21 cellular contexts compared by ENCODE assay signal in genomic region chr16:11245988-11246387, GRCh38. TPM values are rescaled to one million over a fixed set of nuclear protein-coding genes. Genes with fewer than 3 reads are reported as not detected.
DNase-seq lines count a peak whose midpoint lies in the region; ATAC-seq lines count a peak whose summit lies in the region.
"Had no signal": no experiment of that assay in that cellular context is flagged by ENCODE, and none has a peak within 500 bp of the region (broad histone marks: within the 10 kb centered on the region; RNA-seq: fewer than 3 reads in every experiment).

No MANE protein-coding gene starts in this region.

- H4K20me1 ChIP-seq in Karpas-422 (ENCODE audit: insufficient read depth, low read depth, low read length), result no peaks in the 10 kb centered on the region

- POLR2A ChIA-PET in activated CD4-positive, alpha-beta memory T cell treated with anti-CD3 and anti-CD28 coated beads, Interleukin-2, amount 10 ng/mL, durations not matched to agents 7 days and 5 days (lab: Charles Lee), result interaction anchor here (0.7 to 3.8 kb wide), 16 partner anchors 9 to 280 kb away, joined by 3 to 37 read pairs (median 4); partner anchors contain the start of gene SOCS1

- no peak overlapping the region for H2AFZ ChIP-seq in Karpas-422 (ENCODE audit: low read length)

- H3K9me3 ChIP-seq in Karpas-422 (ENCODE audit: low read length), result no peaks in the 10 kb centered on the region
- H3K9me3 ChIP-seq: colonic mucosa, sigmoid colon, stomach had no signal

- H3K4me1 Mint-ChIP-seq in activated naive CD4-positive, alpha-beta T cell treated with anti-CD3 and anti-CD28 coated beads, Interleukin-2, amount 10 ng/mL, durations not matched to agents 7 days and 5 days, result peaks cover 54% of the 10 kb centered on the region
- H3K4me1 Mint-ChIP-seq in activated CD4-positive, alpha-beta memory T cell treated with anti-CD3 and anti-CD28 coated beads, Interleukin-2, amount 10 ng/mL, durations not matched to agents 7 days and 5 days, result peaks cover 54% of the 10 kb centered on the region
- peaks cover 49% of the 10 kb centered on the region for H3K4me1 Mint-ChIP-seq in stimulated activated effector memory CD8-positive, alpha-beta T cell treated with anti-CD3 and anti-CD28 coated beads, Interleukin-12 subunit alpha, Interleukin-12 subunit beta, amount 100 ng/mL, for 72 hours
- H3K4me1 Mint-ChIP-seq: endodermal cell, mesothelial cell of epicardium had no signal

- no peaks in the 10 kb centered on the region for H3K9me2 ChIP-seq in Karpas-422 (replicated peaks; ENCODE audit: insufficient read depth, low read length)

- CTCF ChIA-PET in activated naive CD4-positive, alpha-beta T cell treated with anti-CD3 and anti-CD28 coated beads, Interleukin-2, amount 10 ng/mL, durations not matched to agents 7 days and 5 days (lab: Charles Lee), result interaction anchor here (1.0 to 2.2 kb wide), 2 partner anchors 9 to 21 kb away, joined by 5 to 7 read pairs; no protein-coding TSS in a partner anchor
- CTCF ChIA-PET in activated CD4-positive, alpha-beta memory T cell treated with anti-CD3 and anti-CD28 coated beads, Interleukin-2, amount 10 ng/mL, durations not matched to agents 7 days and 5 days (lab: Charles Lee), result interaction anchor here (0.6 to 1.8 kb wide), 11 partner anchors 10 to 498 kb away, joined by 3 to 5 read pairs (median 4); partner anchors contain the start of gene SOCS1

- no peak overlapping the region for H3K27ac ChIP-seq in Karpas-422 (ENCODE audit: low read length)
- H3K27ac ChIP-seq: colonic mucosa, sigmoid colon, stomach had no signal

- H3K4me2 ChIP-seq in Karpas-422 (ENCODE audit: low read depth, low read length, poor library complexity, severe bottlenecking), result no peak overlapping the region

- DNase-seq in activated naive CD4-positive, alpha-beta T cell treated with anti-CD3 and anti-CD28 coated beads, Interleukin-2, amount 10 ng/mL, durations not matched to agents 7 days and 5 days, result peak; percentile 50
- DNase-seq in activated naive CD4-positive, alpha-beta T cell (lab: John Stamatoyannopoulos, UW), result no peak
- peak; percentile 56 for DNase-seq in activated CD4-positive, alpha-beta memory T cell treated with anti-CD3 and anti-CD28 coated beads, Interleukin-2, amount 10 ng/mL, durations not matched to agents 7 days and 5 days
- peak in 1 of 2 donors; percentile 79 for DNase-seq in stimulated activated effector memory CD8-positive, alpha-beta T cell treated with anti-CD3 and anti-CD28 coated beads, Interleukin-12 subunit alpha, Interleukin-12 subunit beta, amount 100 ng/mL, for 72 hours (ENCODE audit: low spot score in 2 of 2)
- DNase-seq in NOMO-1 treated with DMSO at 0.1 percent for 48 hours (lab: John Stamatoyannopoulos, UW; ENCODE audit: unreplicated experiment) (no peak), Karpas-422 (no peak)
- DNase-seq: colonic mucosa, DMS153, endodermal cell, GF-D8, NCI-H1436, NCI-H524 treated with DMSO at 0.1 percent for 48 hours, nephron progenitor cell, SHP77, sigmoid colon, stomach, trophoblast cell had no signal

- no peak overlapping the region for H3K9ac ChIP-seq in Karpas-422 (ENCODE audit: low read length)

- peak; percentile 58 for ATAC-seq in stimulated activated effector memory CD8-positive, alpha-beta T cell treated with anti-CD3 and anti-CD28 coated beads, Interleukin-12 subunit alpha, Interleukin-12 subunit beta, amount 100 ng/mL, for 72 hours

- no peaks in the 10 kb centered on the region for H3K27me3 Mint-ChIP-seq in activated naive CD4-positive, alpha-beta T cell treated with anti-CD3 and anti-CD28 coated beads, Interleukin-2, amount 10 ng/mL, durations not matched to agents 7 days and 5 days
- no peaks in the 10 kb centered on the region for H3K27me3 Mint-ChIP-seq in activated CD4-positive, alpha-beta memory T cell treated with anti-CD3 and anti-CD28 coated beads, Interleukin-2, amount 10 ng/mL, durations not matched to agents 7 days and 5 days
- H3K27me3 Mint-ChIP-seq: activated naive CD4-positive, alpha-beta T cell treated with anti-CD3 and anti-CD28 coated beads, Interleukin-2, amount 50 U/mL, for 24 hours had no signal

- peaks cover 26% of the 10 kb centered on the region for H3K4me1 ChIP-seq in Karpas-422 (ENCODE audit: low read length)
- H3K4me1 ChIP-seq: colonic mucosa, sigmoid colon had no signal

- H3K4me3 Mint-ChIP-seq in activated naive CD4-positive, alpha-beta T cell treated with anti-CD3 and anti-CD28 coated beads, Interleukin-2, amount 10 ng/mL, durations not matched to agents 7 days and 5 days, result no peak overlapping the region
- H3K4me3 Mint-ChIP-seq in activated CD4-positive, alpha-beta memory T cell treated with anti-CD3 and anti-CD28 coated beads, Interleukin-2, amount 10 ng/mL, durations not matched to agents 7 days and 5 days, result no peak overlapping the region
- peak overlapping the region; percentile 50 for H3K4me3 Mint-ChIP-seq in stimulated activated effector memory CD8-positive, alpha-beta T cell treated with anti-CD3 and anti-CD28 coated beads, Interleukin-12 subunit alpha, Interleukin-12 subunit beta, amount 100 ng/mL, for 72 hours
- H3K4me3 Mint-ChIP-seq: activated naive CD4-positive, alpha-beta T cell treated with anti-CD3 and anti-CD28 coated beads, Interleukin-2, amount 50 U/mL, for 24 hours; endodermal cell; mesothelial cell of epicardium; nephron progenitor cell had no signal

- peak overlapping the region; percentile 2 for H3K27ac Mint-ChIP-seq in activated naive CD4-positive, alpha-beta T cell treated with anti-CD3 and anti-CD28 coated beads, Interleukin-2, amount 10 ng/mL, durations not matched to agents 7 days and 5 days
- peak overlapping the region; percentile 17 for H3K27ac Mint-ChIP-seq in activated CD4-positive, alpha-beta memory T cell treated with anti-CD3 and anti-CD28 coated beads, Interleukin-2, amount 10 ng/mL, durations not matched to agents 7 days and 5 days
- H3K27ac Mint-ChIP-seq in stimulated activated effector memory CD8-positive, alpha-beta T cell treated with anti-CD3 and anti-CD28 coated beads, Interleukin-12 subunit alpha, Interleukin-12 subunit beta, amount 100 ng/mL, for 72 hours, result peak overlapping the region; percentile 90
- H3K27ac Mint-ChIP-seq: activated naive CD4-positive, alpha-beta T cell treated with anti-CD3 and anti-CD28 coated beads, Interleukin-2, amount 50 U/mL, for 24 hours; endodermal cell; mesothelial cell of epicardium; nephron progenitor cell had no signal

- no peak overlapping the region for H3K4me3 ChIP-seq in Karpas-422 (ENCODE audit: low read length)
- H3K4me3 ChIP-seq: colonic mucosa, sigmoid colon, stomach had no signal

- no peaks in the 10 kb centered on the region for H3K9me3 Mint-ChIP-seq in activated naive CD4-positive, alpha-beta T cell treated with anti-CD3 and anti-CD28 coated beads, Interleukin-2, amount 10 ng/mL, durations not matched to agents 7 days and 5 days
- H3K9me3 Mint-ChIP-seq in activated CD4-positive, alpha-beta memory T cell treated with anti-CD3 and anti-CD28 coated beads, Interleukin-2, amount 10 ng/mL, durations not matched to agents 7 days and 5 days, result no peaks in the 10 kb centered on the region
- H3K9me3 Mint-ChIP-seq in stimulated activated effector memory CD8-positive, alpha-beta T cell treated with anti-CD3 and anti-CD28 coated beads, Interleukin-12 subunit alpha, Interleukin-12 subunit beta, amount 100 ng/mL, for 72 hours, result no peaks in the 10 kb centered on the region
- H3K9me3 Mint-ChIP-seq: activated naive CD4-positive, alpha-beta T cell treated with anti-CD3 and anti-CD28 coated beads, Interleukin-2, amount 50 U/mL, for 24 hours; endodermal cell; mesothelial cell of epicardium; nephron progenitor cell had no signal

- H3K79me2 ChIP-seq in Karpas-422 (ENCODE audit: low read length), result no peaks in the 10 kb centered on the region

- no peaks in the 10 kb centered on the region for H3K27me3 ChIP-seq in Karpas-422 (ENCODE audit: low read length)
- H3K27me3 ChIP-seq: colonic mucosa, sigmoid colon, stomach had no signal

- no peaks in the 10 kb centered on the region for H3K36me3 ChIP-seq in Karpas-422 (ENCODE audit: insufficient read depth, low read length)
- H3K36me3 ChIP-seq: colonic mucosa, sigmoid colon, stomach had no signal

- H3K36me3 Mint-ChIP-seq in activated naive CD4-positive, alpha-beta T cell treated with anti-CD3 and anti-CD28 coated beads, Interleukin-2, amount 10 ng/mL, durations not matched to agents 7 days and 5 days, result peaks cover 33% of the 10 kb centered on the region
- H3K36me3 Mint-ChIP-seq in activated CD4-positive, alpha-beta memory T cell treated with anti-CD3 and anti-CD28 coated beads, Interleukin-2, amount 10 ng/mL, durations not matched to agents 7 days and 5 days (ENCODE audit: low read depth), result peaks cover 32% of the 10 kb centered on the region
- H3K36me3 Mint-ChIP-seq in stimulated activated effector memory CD8-positive, alpha-beta T cell treated with anti-CD3 and anti-CD28 coated beads, Interleukin-12 subunit alpha, Interleukin-12 subunit beta, amount 100 ng/mL, for 72 hours, result peaks cover 43% of the 10 kb centered on the region
- H3K36me3 Mint-ChIP-seq: mesothelial cell of epicardium had no signal

RNA-seq across cellular contexts. Expression of gene SOCS1, which starts 10.0 kb away (rescaled TPM):
- 100 to 1,000 TPM; 136 to 142 TPM for total RNA-seq in activated CD4-positive, alpha-beta memory T cell treated with anti-CD3 and anti-CD28 coated beads, Interleukin-2, amount 10 ng/mL, durations not matched to agents 7 days and 5 days
- 2.9 and 8.1 TPM in 2 replicates for total RNA-seq in Karpas-422 (2014; rRNA removed; shearing (Covaris generic); ENCODE audit: low replicate concordance)

RNA-seq across cellular contexts. Expression of gene TNP2, which starts 23.1 kb away (rescaled TPM):
- not detected for total RNA-seq in activated CD4-positive, alpha-beta memory T cell treated with anti-CD3 and anti-CD28 coated beads, Interleukin-2, amount 10 ng/mL, durations not matched to agents 7 days and 5 days
- not detected in 2 replicates for total RNA-seq in Karpas-422 (2014; rRNA removed; shearing (Covaris generic); ENCODE audit: low replicate concordance)
- total RNA-seq: activated CD8-positive, alpha-beta memory T cell treated with anti-CD3 and anti-CD28 coated beads for 36 hours; colonic mucosa; endodermal cell; H4; mesothelial cell of epicardium; sigmoid colon; stomach had no signal

RNA-seq across cellular contexts. Expression of gene PRM3, which starts 27.4 kb away (rescaled TPM):
- total RNA-seq in activated CD4-positive, alpha-beta memory T cell treated with anti-CD3 and anti-CD28 coated beads, Interleukin-2, amount 10 ng/mL, durations not matched to agents 7 days and 5 days, result not detected
- not detected in 2 replicates for total RNA-seq in Karpas-422 (2014; rRNA removed; shearing (Covaris generic); ENCODE audit: low replicate concordance)
- total RNA-seq: activated CD8-positive, alpha-beta memory T cell treated with anti-CD3 and anti-CD28 coated beads for 36 hours; colonic mucosa; endodermal cell; H4; mesothelial cell of epicardium; sigmoid colon; stomach had no signal

RNA-seq across cellular contexts. Expression of gene PRM2, which starts 30.3 kb away (rescaled TPM):
- not detected for total RNA-seq in activated CD4-positive, alpha-beta memory T cell treated with anti-CD3 and anti-CD28 coated beads, Interleukin-2, amount 10 ng/mL, durations not matched to agents 7 days and 5 days
- not detected in 2 replicates for total RNA-seq in Karpas-422 (2014; rRNA removed; shearing (Covaris generic); ENCODE audit: low replicate concordance)
- total RNA-seq: activated CD8-positive, alpha-beta memory T cell treated with anti-CD3 and anti-CD28 coated beads for 36 hours; colonic mucosa; endodermal cell; H4; mesothelial cell of epicardium; sigmoid colon; stomach had no signal

RNA-seq across cellular contexts. Expression of gene PRM1, which starts 35.1 kb away (rescaled TPM):
- total RNA-seq in activated CD4-positive, alpha-beta memory T cell treated with anti-CD3 and anti-CD28 coated beads, Interleukin-2, amount 10 ng/mL, durations not matched to agents 7 days and 5 days, result not detected
- not detected in 2 replicates for total RNA-seq in Karpas-422 (2014; rRNA removed; shearing (Covaris generic); ENCODE audit: low replicate concordance)
- total RNA-seq: activated CD8-positive, alpha-beta memory T cell treated with anti-CD3 and anti-CD28 coated beads for 36 hours; colonic mucosa; endodermal cell; H4; mesothelial cell of epicardium; sigmoid colon; stomach had no signal

Comparison
In these comparisons a context has a peak if more than half of its experiments do, and no peak if none do; other contexts are left out.
1. DNase-seq: peak in activated naive CD4-positive, alpha-beta T cell treated with anti-CD3 and anti-CD28 coated beads, Interleukin-2, amount 10 ng/mL, durations not matched to agents 7 days and 5 days (single experiment) and activated CD4-positive, alpha-beta memory T cell treated with anti-CD3 and anti-CD28 coated beads, Interleukin-2, amount 10 ng/mL, durations not matched to agents 7 days and 5 days (single experiment); none in activated naive CD4-positive, alpha-beta T cell (0 of 4), NOMO-1 treated with DMSO at 0.1 percent for 48 hours (single experiment) and Karpas-422 (single experiment).
2. H3K27ac Mint-ChIP-seq: peak in every context shown above with its lines; median percentile 90 in stimulated activated effector memory CD8-positive, alpha-beta T cell treated with anti-CD3 and anti-CD28 coated beads, Interleukin-12 subunit alpha, Interleukin-12 subunit beta, amount 100 ng/mL, for 72 hours; 17 in activated CD4-positive, alpha-beta memory T cell treated with anti-CD3 and anti-CD28 coated beads, Interleukin-2, amount 10 ng/mL, durations not matched to agents 7 days and 5 days; 2 in activated naive CD4-positive, alpha-beta T cell treated with anti-CD3 and anti-CD28 coated beads, Interleukin-2, amount 10 ng/mL, durations not matched to agents 7 days and 5 days.
3. RNA of gene SOCS1, which starts 10.0 kb away (total RNA-seq): 136 to 142 TPM in activated CD4-positive, alpha-beta memory T cell treated with anti-CD3 and anti-CD28 coated beads, Interleukin-2, amount 10 ng/mL, durations not matched to agents 7 days and 5 days; 2.9 to 8.1 TPM in Karpas-422; every median in the first group is over 10 times any median in the second.